Comparison of ENCODE assay signal across 8 cellular contexts in genomic region chr19:29714371-29714952, GRCh38. TPM values are rescaled to one million over a fixed set of nuclear protein-coding genes. Genes with fewer than 3 reads are reported as not detected.
DNase-seq lines count a peak whose midpoint lies in the region; ATAC-seq lines count a peak whose summit lies in the region.

No MANE protein-coding gene starts in this region.

- no peaks in the 10 kb centered on the region for H3K9me3 Mint-ChIP-seq in naive B cell

- H3K4me3 ChIP-seq in duodenal mucosa (ENCODE audit: low read depth in 1 of 2, low read length in 2 of 2): peak overlapping the region; percentile 80 to 81

- H3K27ac Mint-ChIP-seq in naive B cell: peak overlapping the region; percentile 39 to 95 (median 80)

- peak overlapping the region; percentile 91 for H3K27ac ChIP-seq in duodenal mucosa (ENCODE audit: low read depth, low read length)

- H3K9me3 ChIP-seq in duodenal mucosa (ENCODE audit: control insufficient read depth in 1 of 2, low read length in 2 of 2): no peaks in the 10 kb centered on the region

- ATAC-seq in GM18520 (IDR thresholded peaks at IDR 0.05; ENCODE audit: unreplicated experiment) (peak; percentile 13), HG02642 (IDR thresholded peaks at IDR 0.05; ENCODE audit: poor library complexity, unreplicated experiment) (peak; percentile 17), naive B cell (ENCODE audit: low read depth in 2 of 2) (peak; percentile 16 to 29), HG02970 (IDR thresholded peaks at IDR 0.05; ENCODE audit: low FRiP score, unreplicated experiment) (no peak), HG03439 (IDR thresholded peaks at IDR 0.05; ENCODE audit: unreplicated experiment) (no peak)

- no peaks in the 10 kb centered on the region for H3K27me3 Mint-ChIP-seq in naive B cell

- peak overlapping the region; percentile 58 to 86 for H3K9ac ChIP-seq in duodenal mucosa (ENCODE audit: low read depth in 1 of 2, low read length in 2 of 2)

- H3K4me1 Mint-ChIP-seq in naive B cell: peaks cover 50 to 66% (median 65%) of the 10 kb centered on the region in 3 donors

- H3K4me3 Mint-ChIP-seq in naive B cell: peak overlapping the region; percentile 63 to 92 (median 81)

- H3K36me3 ChIP-seq in duodenal mucosa (ENCODE audit: control insufficient read depth in 1 of 2, insufficient read depth in 2 of 2, low read length in 2 of 2): no peaks in the 10 kb centered on the region

- H3K27me3 ChIP-seq in duodenal mucosa (ENCODE audit: control insufficient read depth in 1 of 2, insufficient read depth in 2 of 2, low read length in 2 of 2): no peaks in the 10 kb centered on the region

- no peaks in the 10 kb centered on the region for H3K36me3 Mint-ChIP-seq in naive B cell

- peak; percentile 42 to 83 (median 44) for DNase-seq in T-helper 1 cell
- DNase-seq in naive B cell: no peak
- no peak for DNase-seq in DMS153 treated with DMSO at 0.1 percent for 48 hours (lab: John Stamatoyannopoulos, UW; ENCODE audit: unreplicated experiment)

- H3K4me1 ChIP-seq in duodenal mucosa (ENCODE audit: control insufficient read depth in 1 of 2, insufficient read depth in 2 of 2, low read length in 2 of 2): peaks cover 24 to 48% of the 10 kb centered on the region in 2 donors

RNA-seq across cellular contexts. Expression of gene C19orf12, which starts 0.6 kb away (rescaled TPM):
- 10 to 100 TPM in 5 of 6 donors, 1 to 10 TPM in 1; 8.2 to 24.0 (median 15.3) TPM for polyA plus RNA-seq in naive B cell (ENCODE audit: low read depth in 6 of 6)

RNA-seq across cellular contexts. Expression of gene PLEKHF1, which starts 49.2 kb away (rescaled TPM):
- 1 to 10 TPM; 1.9 to 5.8 (median 2.7) TPM for polyA plus RNA-seq in naive B cell (ENCODE audit: low read depth in 6 of 6)

Comparison
In these comparisons a context has a peak if more than half of its experiments do, and no peak if none do; other contexts are left out.
1. ATAC-seq: peak in GM18520 (single experiment), HG02642 (single experiment) and naive B cell (2 of 2); none in HG02970 (single experiment) and HG03439 (single experiment).
2. DNase-seq: peak in T-helper 1 cell (5 of 5); none in naive B cell (single experiment) and DMS153 treated with DMSO at 0.1 percent for 48 hours (single experiment).